ENCODE assay signal across 13 cellular contexts in genomic region chr2:46775722-46776121, GRCh38.
"Had no signal": no experiment of that assay in that cellular context is flagged by ENCODE, and none has a peak within 500 bp of the region (broad histone marks: within the 10 kb centered on the region; RNA-seq: fewer than 3 reads in every experiment).

No MANE protein-coding gene starts in this region.

- DNase-seq: activated B cell treated with CpG ODN at 0.5 μM for 24 hours; activated naive CD4-positive, alpha-beta T cell treated with anti-CD3 and anti-CD28 coated beads, Interleukin-2, amount 50 U/mL, for 16 hours; adrenal gland; central memory CD4-positive, alpha-beta T cell; effector CD4-positive, alpha-beta T cell; hippocampal formation; kidney glomerular epithelial cell; retina; stimulated activated CD4-positive, alpha-beta T cell treated with anti-CD3 and anti-CD28 coated beads, Interleukin-4, amount 100 ng/mL, for 4 hours; stimulated activated naive CD8-positive, alpha-beta T cell treated with anti-CD3 and anti-CD28 coated beads, Interleukin-15, amount 100 ng/mL, for 72 hours; testis had no signal

- ATAC-seq: stimulated activated naive CD8-positive, alpha-beta T cell treated with anti-CD3 and anti-CD28 coated beads, Interleukin-15, amount 100 ng/mL, for 72 hours had no signal

- H3K4me3 ChIP-seq: adrenal gland, coronary artery, neural progenitor cell, testis had no signal
